ENCODE assay signal across 11 cellular contexts in genomic region chr10:9294865-9295264, GRCh38.
A peak's percentile ranks its signal among the peaks of the same experiment; 100 is the strongest.
DNase-seq lines count a peak whose midpoint lies in the region; ATAC-seq and TF ChIP-seq lines count a peak whose summit lies in the region.
"Had no signal": no experiment of that assay in that cellular context is flagged by ENCODE, and none has a peak within 500 bp of the region (broad histone marks: within the 10 kb centered on the region; RNA-seq: fewer than 3 reads in every experiment).

No MANE protein-coding gene starts in this region.

- 0 out of 2 replicates have a peak overlapping the region, but pooled peaks have one; percentile 21 for H2AFZ ChIP-seq in DND-41 (ENCODE audit: low read depth, low read length)

- no peak overlapping the region for H3K9ac ChIP-seq in DND-41 (ENCODE audit: low read depth, low read length)

- no peak for TF ChIP-seq CTCF in DND-41 (IDR thresholded peaks at IDR 0.05; ENCODE audit: borderline replicate concordance, extremely low read depth, low read length, poor library complexity, severe bottlenecking)

- no peaks in the 10 kb centered on the region for H3K79me2 ChIP-seq in DND-41 (ENCODE audit: insufficient read depth, low read length)

- no peak for ATAC-seq in DND-41 (ENCODE audit: insufficient read depth, low read depth)
- peak; percentile 69 for ATAC-seq in GM19025 (IDR thresholded peaks at IDR 0.05; ENCODE audit: low read depth, unreplicated experiment)
- ATAC-seq in HG02870 (IDR thresholded peaks at IDR 0.05; ENCODE audit: unreplicated experiment) = peak; percentile 85

- H3K27me3 ChIP-seq in DND-41 (ENCODE audit: insufficient read depth, low read length, poor library complexity) = no peaks in the 10 kb centered on the region

- no peak overlapping the region for H3K4me2 ChIP-seq in DND-41 (ENCODE audit: insufficient read depth, low read length)

- H3K4me1 ChIP-seq in DND-41 (ENCODE audit: insufficient read depth, low read length) = 0 out of 2 replicates have a peak, but pooled peaks cover 2% of the 10 kb centered on the region

- no peak overlapping the region for H3K4me3 ChIP-seq in DND-41 (ENCODE audit: low read depth in 1 of 2, low read length in 2 of 2)
- H3K4me3 ChIP-seq: SK-N-MC had no signal

- H3K36me3 ChIP-seq in DND-41 (ENCODE audit: insufficient read depth, low read length) = no peaks in the 10 kb centered on the region

- H3K9me3 ChIP-seq in DND-41 (ENCODE audit: insufficient read depth, low read length, severe bottlenecking) = no peaks in the 10 kb centered on the region

- DNase-seq in DND-41 (no peak), NCI-H82 (lab: John Stamatoyannopoulos, UW) (peak; percentile 86), C1 segment of cervical spinal cord (lab: John Stamatoyannopoulos, UW) (no peak), HCEC 1CT (no peak), NCI-H510A (lab: John Stamatoyannopoulos, UW) (no peak), SIG-M5 treated with dmso at 0.1 percent for 504 hours (lab: John Stamatoyannopoulos, UW; ENCODE audit: unreplicated experiment) (no peak)
- DNase-seq: NCI-H187, nucleus accumbens had no signal

- no peaks in the 10 kb centered on the region for H4K20me1 ChIP-seq in DND-41 (ENCODE audit: insufficient read depth, low read length)

- H3K27ac ChIP-seq in DND-41 (ENCODE audit: low read length) = no peak overlapping the region
- H3K27ac ChIP-seq: SK-N-MC had no signal
